Comparison of ENCODE assay signal across 7 cellular contexts in the genomic region with DNA sequence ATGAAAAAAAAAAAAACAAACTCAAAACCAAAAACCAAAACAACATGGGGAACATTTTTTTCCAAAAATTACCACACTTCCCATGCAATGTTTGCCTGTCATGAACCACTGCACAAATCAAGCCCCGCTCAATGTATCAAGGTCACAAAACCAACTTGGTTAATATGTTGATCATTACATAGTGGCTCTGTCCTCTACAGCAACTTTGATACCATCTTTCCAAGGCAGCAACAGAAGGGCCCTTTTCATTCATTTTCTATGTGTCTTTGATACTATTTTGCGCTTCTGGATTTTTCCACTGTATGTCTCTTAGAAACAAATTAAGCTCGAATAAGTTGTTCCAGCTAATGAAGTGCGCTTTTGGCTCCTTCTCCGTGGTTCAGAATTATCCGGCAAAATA. TPM values are rescaled to one million over a fixed set of nuclear protein-coding genes. Genes with fewer than 3 reads are reported as not detected.
A peak's percentile ranks its signal among the peaks of the same experiment; 100 is the strongest.
DNase-seq lines count a peak whose midpoint lies in the region; ATAC-seq lines count a peak whose summit lies in the region.

No MANE protein-coding gene starts in this region.

- no peaks in the 10 kb centered on the region for H3K9me3 ChIP-seq in HUES6 (ENCODE audit: control insufficient read depth, insufficient read depth, low read depth, low read length)

- H3K27me3 Mint-ChIP-seq in activated T-helper 17 cell treated with anti-CD3 and anti-CD28 coated beads, Interleukin-2, amount 50 U/mL, for 72 hours: no peaks in the 10 kb centered on the region
- H3K27me3 Mint-ChIP-seq in immature natural killer cell (ENCODE audit: low read depth in 3 of 3): peaks cover 0 to 5% (median 0%) of the 10 kb centered on the region in 3 donors
- peaks cover 7% of the 10 kb centered on the region for H3K27me3 Mint-ChIP-seq in stimulated activated naive CD8-positive, alpha-beta T cell treated with anti-CD3 and anti-CD28 coated beads, Interleukin-15, amount 100 ng/mL, for 72 hours

- H3K27ac ChIP-seq in HUES6 (ENCODE audit: low read depth, low read length): no peak overlapping the region

- ATAC-seq in activated T-helper 17 cell treated with anti-CD3 and anti-CD28 coated beads, Interleukin-2, amount 50 U/mL, for 72 hours (replicated peaks): no peak
- ATAC-seq in stimulated activated naive CD8-positive, alpha-beta T cell treated with anti-CD3 and anti-CD28 coated beads, Interleukin-15, amount 100 ng/mL, for 72 hours: no peak
- no peak for ATAC-seq in HG02884 (IDR thresholded peaks at IDR 0.05; ENCODE audit: unreplicated experiment)
- no peak for ATAC-seq in GM18861 (IDR thresholded peaks at IDR 0.05; ENCODE audit: unreplicated experiment)

- H3K27me3 ChIP-seq in HUES6 (ENCODE audit: control insufficient read depth, insufficient read depth, low read length): peaks cover 12% of the 10 kb centered on the region; the same call in 1 of the 2 replicates

- H3K4me3 Mint-ChIP-seq in activated T-helper 17 cell treated with anti-CD3 and anti-CD28 coated beads, Interleukin-2, amount 50 U/mL, for 72 hours: peak overlapping the region; percentile 92
- H3K4me3 Mint-ChIP-seq in immature natural killer cell: peak overlapping the region; percentile 86 to 91 (median 86)
- H3K4me3 Mint-ChIP-seq in stimulated activated naive CD8-positive, alpha-beta T cell treated with anti-CD3 and anti-CD28 coated beads, Interleukin-15, amount 100 ng/mL, for 72 hours: peak overlapping the region; percentile 92

- peak overlapping the region; percentile 84 for H3K27ac Mint-ChIP-seq in activated T-helper 17 cell treated with anti-CD3 and anti-CD28 coated beads, Interleukin-2, amount 50 U/mL, for 72 hours
- H3K27ac Mint-ChIP-seq in immature natural killer cell: peak overlapping the region in 3 of 6 donors; percentile 6 to 70 (median 49)
- H3K27ac Mint-ChIP-seq in stimulated activated naive CD8-positive, alpha-beta T cell treated with anti-CD3 and anti-CD28 coated beads, Interleukin-15, amount 100 ng/mL, for 72 hours: no peak overlapping the region

- H3K4me1 Mint-ChIP-seq in activated T-helper 17 cell treated with anti-CD3 and anti-CD28 coated beads, Interleukin-2, amount 50 U/mL, for 72 hours: peaks cover 11% of the 10 kb centered on the region
- H3K4me1 Mint-ChIP-seq in immature natural killer cell: peaks cover 15 to 17% of the 10 kb centered on the region in 2 donors
- H3K4me1 Mint-ChIP-seq in stimulated activated naive CD8-positive, alpha-beta T cell treated with anti-CD3 and anti-CD28 coated beads, Interleukin-15, amount 100 ng/mL, for 72 hours: peaks cover 42% of the 10 kb centered on the region

- no peak for DNase-seq in immature natural killer cell
- DNase-seq in stimulated activated naive CD8-positive, alpha-beta T cell treated with anti-CD3 and anti-CD28 coated beads, Interleukin-15, amount 100 ng/mL, for 72 hours: no peak
- no peak for DNase-seq in amygdala (lab: John Stamatoyannopoulos, UW)

- H3K4me3 ChIP-seq in HUES6 (ENCODE audit: low read depth, low read length): peak overlapping the region; percentile 83; the same call in 1 of the 2 replicates

- no peaks in the 10 kb centered on the region for H3K36me3 ChIP-seq in HUES6 (ENCODE audit: control insufficient read depth, insufficient read depth, low read length)

- no peaks in the 10 kb centered on the region for H3K9me3 Mint-ChIP-seq in activated T-helper 17 cell treated with anti-CD3 and anti-CD28 coated beads, Interleukin-2, amount 50 U/mL, for 72 hours
- no peaks in the 10 kb centered on the region for H3K9me3 Mint-ChIP-seq in immature natural killer cell
- no peaks in the 10 kb centered on the region for H3K9me3 Mint-ChIP-seq in stimulated activated naive CD8-positive, alpha-beta T cell treated with anti-CD3 and anti-CD28 coated beads, Interleukin-15, amount 100 ng/mL, for 72 hours

- H3K9ac ChIP-seq in HUES6 (ENCODE audit: low read length): no peak overlapping the region

- H3K36me3 Mint-ChIP-seq in activated T-helper 17 cell treated with anti-CD3 and anti-CD28 coated beads, Interleukin-2, amount 50 U/mL, for 72 hours (ENCODE audit: low read depth): no peaks in the 10 kb centered on the region
- H3K36me3 Mint-ChIP-seq in immature natural killer cell: no peaks in the 10 kb centered on the region

- peaks cover 10% of the 10 kb centered on the region; the same call in 1 of the 2 replicates for H3K4me1 ChIP-seq in HUES6 (ENCODE audit: control insufficient read depth, insufficient read depth, low read length)

RNA-seq across cellular contexts. Expression of a gene that starts 1.5 kb away (rescaled TPM):
- total RNA-seq in activated T-helper 17 cell treated with anti-CD3 and anti-CD28 coated beads, Interleukin-2, amount 50 U/mL, for 72 hours: 1 to 10 TPM; 6.9 to 9.6 TPM
- 1 to 10 TPM; 2.1 to 3.9 (median 3.3) TPM for polyA plus RNA-seq in immature natural killer cell

RNA-seq across cellular contexts. Expression of a gene that starts 24.6 kb away (rescaled TPM):
- total RNA-seq in activated T-helper 17 cell treated with anti-CD3 and anti-CD28 coated beads, Interleukin-2, amount 50 U/mL, for 72 hours: 1 to 10 TPM; 2.3 to 10.0 TPM
- polyA plus RNA-seq in immature natural killer cell: under 1 TPM in 1 of 3 donors, not detected in 2; 0.04 TPM

RNA-seq across cellular contexts. Expression of a gene that starts 50.6 kb away (rescaled TPM):
- not detected for total RNA-seq in activated T-helper 17 cell treated with anti-CD3 and anti-CD28 coated beads, Interleukin-2, amount 50 U/mL, for 72 hours
- polyA plus RNA-seq in immature natural killer cell: not detected
